Comparison of ENCODE assay signal across 1 cellular context in genomic region chr10:73781879-73782748, GRCh38.
TF ChIP-seq lines count a peak whose summit lies in the region.

Gene CHCHD1, plus strand, starts transcription at chr10:73782048. Its CDS starts 28 bp downstream, at chr10:73782076.

TF ChIP-seq in HepG2, 621 proteins besides CTCF, POLR2A, EP300 and RAD21 (continued from another document and continues in another):
- peak; percentile 91; the same call in 1 of the 2 replicates for TF ChIP-seq E2F2 (CRISPR knock-in tag; IDR thresholded peaks at IDR 0.05; ENCODE audit: borderline replicate concordance)
- TF ChIP-seq MED8 (CRISPR knock-in tag; IDR thresholded peaks at IDR 0.05; ENCODE audit: insufficient replicate concordance): no peak
- TF ChIP-seq ZFY (CRISPR knock-in tag; IDR thresholded peaks at IDR 0.05): peak; percentile 75
- TF ChIP-seq GABPA (IDR thresholded peaks at IDR 0.05; ENCODE audit: low read depth, low read length): peak; percentile 23; the same call in 1 of the 2 replicates
- peak; percentile 79 for TF ChIP-seq GABPA (CRISPR knock-in tag; IDR thresholded peaks at IDR 0.05; ENCODE audit: low read depth)
- TF ChIP-seq DBP (CRISPR knock-in tag; IDR thresholded peaks at IDR 0.05; ENCODE audit: not compliant biosample characterization): peak; percentile 69
- no peak for TF ChIP-seq EHMT2 (IDR thresholded peaks at IDR 0.05; ENCODE audit: borderline replicate concordance, low read depth, low read length)
- TF ChIP-seq ZNF615 (CRISPR knock-in tag; IDR thresholded peaks at IDR 0.05; ENCODE audit: borderline replicate concordance): no peak
- no peak for TF ChIP-seq PAWR (CRISPR knock-in tag; IDR thresholded peaks at IDR 0.05; ENCODE audit: borderline replicate concordance)
- peak; percentile 96 for TF ChIP-seq KAT8 (CRISPR knock-in tag; IDR thresholded peaks at IDR 0.05)
- TF ChIP-seq TAF15 (IDR thresholded peaks at IDR 0.05; ENCODE audit: low read depth, low read length, poor library complexity, severe bottlenecking): peak; percentile 80
- no peak for TF ChIP-seq FOXA1 (IDR thresholded peaks at IDR 0.05)
- no peak for TF ChIP-seq FOXA1 (CRISPR knock-in tag; IDR thresholded peaks at IDR 0.05)
- peak; percentile 69; the same call in 1 of the 2 replicates for TF ChIP-seq ZC3H13 (CRISPR knock-in tag; IDR thresholded peaks at IDR 0.05)
- TF ChIP-seq PBX2 (CRISPR knock-in tag; IDR thresholded peaks at IDR 0.05): no peak
- peak; percentile 51; the same call in 1 of the 2 replicates for TF ChIP-seq NCOA2 (CRISPR knock-in tag; IDR thresholded peaks at IDR 0.05)
- peak; percentile 72; the same call in 1 of the 2 replicates for TF ChIP-seq SALL2 (CRISPR knock-in tag; IDR thresholded peaks at IDR 0.05)
- peak; percentile 59 for TF ChIP-seq ZNF18 (CRISPR knock-in tag; IDR thresholded peaks at IDR 0.05; ENCODE audit: insufficient replicate concordance)
- TF ChIP-seq ZNF335 (CRISPR knock-in tag; IDR thresholded peaks at IDR 0.05): peak; percentile 77; the same call in 1 of the 2 replicates
- TF ChIP-seq ZBTB34 (CRISPR knock-in tag; IDR thresholded peaks at IDR 0.05): no peak; the same call in 1 of the 2 replicates
- TF ChIP-seq ZNF468 (CRISPR knock-in tag; IDR thresholded peaks at IDR 0.05): no peak
- TF ChIP-seq NR2F1 (CRISPR knock-in tag; IDR thresholded peaks at IDR 0.05): peak; percentile 83 to 85
- no peak for TF ChIP-seq ZNF569 (CRISPR knock-in tag; IDR thresholded peaks at IDR 0.05; ENCODE audit: borderline replicate concordance)
- TF ChIP-seq ZBTB38 (CRISPR knock-in tag; IDR thresholded peaks at IDR 0.05): peak; percentile 77; the same call in 1 of the 2 replicates
- peak; percentile 57; the same call in 1 of the 2 replicates for TF ChIP-seq THAP9 (CRISPR knock-in tag; IDR thresholded peaks at IDR 0.05; ENCODE audit: borderline replicate concordance)
- peak; percentile 68 for TF ChIP-seq CEBPG (CRISPR knock-in tag; IDR thresholded peaks at IDR 0.05)
- peak; percentile 94 for TF ChIP-seq KMT2B (CRISPR knock-in tag; IDR thresholded peaks at IDR 0.05)
- TF ChIP-seq ZNF276 (CRISPR knock-in tag; IDR thresholded peaks at IDR 0.05; ENCODE audit: low read depth): peak; percentile 96
- peak; percentile 99 for TF ChIP-seq NR2C2 (CRISPR knock-in tag; IDR thresholded peaks at IDR 0.05; ENCODE audit: borderline replicate concordance)
- TF ChIP-seq BRCA1 (CRISPR knock-in tag; IDR thresholded peaks at IDR 0.05): no peak
- TF ChIP-seq ZFP36L1 (CRISPR knock-in tag; IDR thresholded peaks at IDR 0.05): 0 out of 2 replicates have a peak, but pooled peaks have one; percentile 45
- TF ChIP-seq TAF1 (CRISPR knock-in tag; IDR thresholded peaks at IDR 0.05): peak; percentile 95
- no peak for TF ChIP-seq FOXO4 (CRISPR knock-in tag; conservative IDR thresholded peaks at IDR 0.05)
- TF ChIP-seq NONO (IDR thresholded peaks at IDR 0.05): no peak
- peak; percentile 77 for TF ChIP-seq NONO (CRISPR knock-in tag; conservative IDR thresholded peaks at IDR 0.05)
- TF ChIP-seq DDIT3 (CRISPR knock-in tag; IDR thresholded peaks at IDR 0.05): no peak
- no peak for TF ChIP-seq SOX13 (IDR thresholded peaks at IDR 0.05)
- TF ChIP-seq SOX13 (CRISPR knock-in tag; conservative IDR thresholded peaks at IDR 0.05 in 1 of 2, IDR thresholded peaks at IDR 0.05 in 1 of 2): peak in 1 of 2 experiments; percentile 53; a peak in 2 of 4 replicates
- no peak for TF ChIP-seq CCAR2 (optimal IDR thresholded peaks at IDR 0.05; ENCODE audit: low read depth, low read length)
- peak; percentile 15; the same call in 1 of the 2 replicates for TF ChIP-seq HNF4G (IDR thresholded peaks at IDR 0.05; ENCODE audit: borderline replicate concordance, low read depth, low read length)
- no peak for TF ChIP-seq HNF4G (CRISPR knock-in tag; IDR thresholded peaks at IDR 0.05; ENCODE audit: borderline replicate concordance, low read depth)
- TF ChIP-seq ZFP82 (CRISPR knock-in tag; IDR thresholded peaks at IDR 0.05; ENCODE audit: borderline replicate concordance): no peak
- 0 out of 2 replicates have a peak, but pooled peaks have one; percentile 77 for TF ChIP-seq ZNF329 (CRISPR knock-in tag; IDR thresholded peaks at IDR 0.05; ENCODE audit: low read depth)
- TF ChIP-seq NFE2L2 (IDR thresholded peaks at IDR 0.05; ENCODE audit: low read length): no peak
- TF ChIP-seq ELF3 (CRISPR knock-in tag; IDR thresholded peaks at IDR 0.05): peak; percentile 29; the same call in 1 of the 2 replicates
- TF ChIP-seq RBAK (CRISPR knock-in tag; IDR thresholded peaks at IDR 0.05): no peak
- no peak for TF ChIP-seq ZNF451 (CRISPR knock-in tag; IDR thresholded peaks at IDR 0.05)
- TF ChIP-seq ZNF580 (CRISPR knock-in tag; IDR thresholded peaks at IDR 0.05; ENCODE audit: borderline replicate concordance, low read depth): peak; percentile 18; the same call in 1 of the 2 replicates
- peak; percentile 59 for TF ChIP-seq MXD4 (CRISPR knock-in tag; IDR thresholded peaks at IDR 0.05)
- no peak for TF ChIP-seq NFRKB (IDR thresholded peaks at IDR 0.05)
- peak; percentile 50; the same call in 1 of the 2 replicates for TF ChIP-seq ZNF777 (CRISPR knock-in tag; IDR thresholded peaks at IDR 0.05)
- TF ChIP-seq ZNF530 (CRISPR knock-in tag; IDR thresholded peaks at IDR 0.05; ENCODE audit: low read depth): no peak
- peak; percentile 76 for TF ChIP-seq ELF1 (CRISPR knock-in tag; IDR thresholded peaks at IDR 0.05)
- peak; percentile 86; the same call in 1 of the 2 replicates for TF ChIP-seq ZGPAT (CRISPR knock-in tag; IDR thresholded peaks at IDR 0.05)
- TF ChIP-seq TCF7L2 (IDR thresholded peaks at IDR 0.05; ENCODE audit: low read depth, low read length): no peak
- no peak for TF ChIP-seq ISX (CRISPR knock-in tag; conservative IDR thresholded peaks at IDR 0.05)
